In the genomic region with DNA sequence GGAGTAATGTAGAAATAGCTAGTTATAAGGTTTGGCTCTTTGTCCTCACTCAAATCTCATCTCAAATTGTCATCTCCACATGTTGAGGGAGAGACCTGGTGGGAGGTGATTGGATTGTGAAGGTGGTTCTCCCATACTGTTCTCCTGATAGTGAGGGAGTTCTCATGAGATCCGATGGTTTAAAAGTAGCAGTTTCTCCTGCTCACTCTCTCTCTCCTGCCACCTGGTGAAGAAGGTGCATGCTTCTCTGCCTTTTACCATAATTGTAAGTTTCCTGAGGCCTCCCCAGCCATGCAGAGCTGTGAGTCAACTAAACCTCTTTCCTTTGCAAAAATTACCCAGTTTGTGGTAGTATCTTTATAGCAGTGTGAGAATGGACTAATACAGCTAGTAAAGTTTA, we compare ENCODE assay signal across 1 cellular context.
TF ChIP-seq lines count a peak whose summit lies in the region.

No MANE protein-coding gene starts in this region.

TF ChIP-seq in GM23338, 12 proteins besides CTCF, POLR2A, EP300 and RAD21 (continued from another document):
- TF ChIP-seq ETS1 (IDR thresholded peaks at IDR 0.05) (no peak), EZH2phosphoT487 (IDR thresholded peaks at IDR 0.05; ENCODE audit: unreplicated experiment) (no peak), POLR2AphosphoS5 (IDR thresholded peaks at IDR 0.05; ENCODE audit: low read depth) (no peak), CREB1 (CRISPR knock-in tag; IDR thresholded peaks at IDR 0.05; ENCODE audit: low read depth) (no peak), ZNF114 (CRISPR knock-in tag; IDR thresholded peaks at IDR 0.05) (no peak), REST (IDR thresholded peaks at IDR 0.05; ENCODE audit: unreplicated experiment) (no peak), NANOG (IDR thresholded peaks at IDR 0.05; ENCODE audit: borderline replicate concordance) (no peak)
